9 cellular contexts compared by ENCODE assay signal in genomic region chr12:82527165-82527780, GRCh38.
DNase-seq lines count a peak whose midpoint lies in the region; FAIRE-seq and TF ChIP-seq lines count a peak whose summit lies in the region.
"Had no signal": no experiment of that assay in that cellular context is flagged by ENCODE, and none has a peak within 500 bp of the region (broad histone marks: within the 10 kb centered on the region; RNA-seq: fewer than 3 reads in every experiment).

No MANE protein-coding gene starts in this region.

- H3K4me1 Mint-ChIP-seq in neural crest cell = no peaks in the 10 kb centered on the region
- H3K4me1 Mint-ChIP-seq: memory B cell had no signal

- H3F3A ChIP-seq in MM.1S (ENCODE audit: insufficient read depth, low read length) = no peaks in the 10 kb centered on the region

- TF ChIP-seq CTCF in MM.1S (IDR thresholded peaks at IDR 0.05; ENCODE audit: low read length) (peak; percentile 88), endothelial cell of umbilical vein (IDR thresholded peaks at IDR 0.05; ENCODE audit: extremely low read depth in 1 of 2, insufficient read depth in 1 of 2, low read depth in 1 of 2, low read length in 2 of 2) (peak; percentile 70 to 72), neural crest cell (conservative IDR thresholded peaks at IDR 0.05) (peak; percentile 96)

- no peaks in the 10 kb centered on the region for H3K36me3 Mint-ChIP-seq in neural crest cell (ENCODE audit: low read depth)
- H3K36me3 Mint-ChIP-seq: memory B cell had no signal

- peaks cover 10% of the 10 kb centered on the region for H3K27me3 Mint-ChIP-seq in neural crest cell (ENCODE audit: low read depth)
- H3K27me3 Mint-ChIP-seq: memory B cell had no signal

- dilution Hi-C loops in endothelial cell of umbilical vein (cut with MboI; ENCODE audit: extremely low pct_ligation_motif_present, low sequenced_read_pairs) = no loop called here

- H3K79me2 ChIP-seq in MM.1S (ENCODE audit: low read length) (no peaks in the 10 kb centered on the region), endothelial cell of umbilical vein (ENCODE audit: control insufficient read depth, insufficient read depth, low read length) (no peaks in the 10 kb centered on the region)

- H3K27ac ChIP-seq in MM.1S (ENCODE audit: low read length) (no peak overlapping the region), SJCRH30 (no peak overlapping the region), endothelial cell of umbilical vein (ENCODE audit: insufficient read depth, low read depth, low read length) (no peak overlapping the region)

- no peak overlapping the region for H3K27ac Mint-ChIP-seq in neural crest cell (ENCODE audit: unreplicated experiment)
- H3K27ac Mint-ChIP-seq: memory B cell had no signal

- H2AFZ ChIP-seq in MM.1S (ENCODE audit: low read length) (no peak overlapping the region), endothelial cell of umbilical vein (ENCODE audit: low read depth, low read length) (no peak overlapping the region)

- H3K9me2 ChIP-seq in MM.1S (replicated peaks; ENCODE audit: insufficient read depth, low read length) = no peaks in the 10 kb centered on the region

- no peaks in the 10 kb centered on the region for H3K9me3 Mint-ChIP-seq in neural crest cell
- H3K9me3 Mint-ChIP-seq: memory B cell had no signal

- peak; percentile 84 for FAIRE-seq in endothelial cell of umbilical vein (lab: Jason Lieb, UNC)

- H4K20me1 ChIP-seq in MM.1S (ENCODE audit: insufficient read depth, low read length) (no peaks in the 10 kb centered on the region), endothelial cell of umbilical vein (replicated peaks; ENCODE audit: control insufficient read depth, extremely low read depth, insufficient read depth, low read length) (no peaks in the 10 kb centered on the region)

- no peaks in the 10 kb centered on the region for H3K9me1 ChIP-seq in endothelial cell of umbilical vein (replicated peaks; ENCODE audit: control insufficient read depth, extremely low read depth, insufficient read depth, low read length)

- H3K9me3 ChIP-seq in MM.1S (replicated peaks; ENCODE audit: insufficient read depth, low read length) = no peaks in the 10 kb centered on the region
- H3K9me3 ChIP-seq in SJCRH30 (replicated peaks) = no peaks in the 10 kb centered on the region
- no peaks in the 10 kb centered on the region for H3K9me3 ChIP-seq in endothelial cell of umbilical vein (replicated peaks; ENCODE audit: control insufficient read depth, insufficient read depth, low read length)

- intact Hi-C loops in endothelial cell of umbilical vein (cut with micrococcal nuclease) = loop anchor here (1.0 kb wide), 5 partner anchors 101 to 1976 kb away; no protein-coding TSS in a partner anchor

- no TSS peak for BruUV-seq in endothelial cell of umbilical vein (replicated peaks; lab: Mats Ljungman, UMichigan)

- TF ChIP-seq POLR2A in endothelial cell of umbilical vein (IDR thresholded peaks at IDR 0.05; ENCODE audit: low read depth, low read length) = no peak

- H3K4me2 ChIP-seq in MM.1S (ENCODE audit: low read depth, low read length) (no peak overlapping the region), endothelial cell of umbilical vein (ENCODE audit: insufficient read depth, low read length) (no peak overlapping the region)

- H3K36me3 ChIP-seq in H7 (replicated peaks; ENCODE audit: control insufficient read depth, insufficient read depth, low read length) (no peaks in the 10 kb centered on the region), MM.1S (replicated peaks; ENCODE audit: insufficient read depth, low read length) (no peaks in the 10 kb centered on the region), SJCRH30 (no peaks in the 10 kb centered on the region), endothelial cell of umbilical vein (ENCODE audit: control insufficient read depth in 2 of 2, extremely low read depth in 1 of 2, insufficient read depth in 2 of 2, low read length in 2 of 2) (no peaks in the 10 kb centered on the region)

- H3K4me3 Mint-ChIP-seq in neural crest cell = no peak overlapping the region
- H3K4me3 Mint-ChIP-seq: memory B cell had no signal

- no peaks in the 10 kb centered on the region for H3K4me1 ChIP-seq in MM.1S (ENCODE audit: low read length)
- H3K4me1 ChIP-seq in SJCRH30 = no peaks in the 10 kb centered on the region
- no peaks in the 10 kb centered on the region for H3K4me1 ChIP-seq in endothelial cell of umbilical vein (ENCODE audit: control insufficient read depth, extremely low read depth, insufficient read depth, low read length)

- DNase-seq in stimulated activated CD4-positive, alpha-beta T cell treated with anti-CD3 and anti-CD28 coated beads, Interleukin-2, amount 100 ng/mL, for 24 hours = peak; percentile 1 to 17
- DNase-seq in stimulated activated CD4-positive, alpha-beta T cell treated with anti-CD3 and anti-CD28 coated beads, Interleukin-1b, Interleukin-23, amount 100 ng/mL, for 48 hours = no peak
- peak; percentile 3 for DNase-seq in H7
- peak; percentile 66 for DNase-seq in MM.1S
- peak; percentile 22 to 75 for DNase-seq in SJCRH30
- peak; percentile 69 for DNase-seq in endothelial cell of umbilical vein (ENCODE audit: low read depth, low spot score)
- DNase-seq in neural crest cell (ENCODE audit: low read depth, low spot score) = peak; percentile 48
- DNase-seq in activated CD4-positive, CD25-positive, alpha-beta regulatory T cell treated with anti-CD3 and anti-CD28 coated beads, Interleukin-2, amount 50 U/mL, for 72 hours = no peak

- POLR2A ChIA-PET in endothelial cell of umbilical vein (lab: Charles Lee) = no interaction called here

- H3K4me3 ChIP-seq in H7 (ENCODE audit: insufficient read depth, low read depth, low read length) (no peak overlapping the region), MM.1S (ENCODE audit: low read length) (no peak overlapping the region), SJCRH30 (no peak overlapping the region), endothelial cell of umbilical vein (replicated peaks in 1 of 3; ENCODE audit: insufficient read depth in 1 of 3, low read depth in 1 of 3, low read length in 3 of 3) (no peak overlapping the region)

- H3K27me3 ChIP-seq in H7 (ENCODE audit: control insufficient read depth, insufficient read depth, low read length) (no peaks in the 10 kb centered on the region), MM.1S (replicated peaks; ENCODE audit: insufficient read depth, low read length) (no peaks in the 10 kb centered on the region), SJCRH30 (no peaks in the 10 kb centered on the region), endothelial cell of umbilical vein (ENCODE audit: control insufficient read depth in 2 of 2, insufficient read depth in 2 of 2, low read length in 2 of 2) (no peaks in the 10 kb centered on the region)

- CTCF ChIA-PET in endothelial cell of umbilical vein (lab: Charles Lee) = interaction anchor here (0.6 to 2.0 kb wide), 14 partner anchors 9 to 1976 kb away, joined by 3 to 11 read pairs (median 4); partner anchors contain the start of gene TMTC2

- H3K9ac ChIP-seq in MM.1S (ENCODE audit: low read length) = no peak overlapping the region
- H3K9ac ChIP-seq in endothelial cell of umbilical vein (replicated peaks; ENCODE audit: extremely low read depth, insufficient read depth, low read length) = no peak overlapping the region

TF ChIP-seq in endothelial cell of umbilical vein, 7 proteins besides CTCF, POLR2A, EP300 and RAD21:
- TF ChIP-seq GATA2 (IDR thresholded peaks at IDR 0.05; ENCODE audit: insufficient read depth, insufficient read length, low read depth, low read length) (no peak), EZH2 (IDR thresholded peaks at IDR 0.05; ENCODE audit: borderline replicate concordance, low read depth, low read length, severe bottlenecking) (no peak), FOS (IDR thresholded peaks at IDR 0.05; ENCODE audit: borderline replicate concordance, insufficient read depth, low read length) (no peak), MYC (IDR thresholded peaks at IDR 0.05; ENCODE audit: low read depth, low read length) (no peak), JUN (IDR thresholded peaks at IDR 0.05; ENCODE audit: borderline replicate concordance, insufficient read depth, insufficient read length, low read depth) (no peak), MAX (IDR thresholded peaks at IDR 0.05; ENCODE audit: insufficient read depth, insufficient read length) (no peak), POLR2AphosphoS5 (IDR thresholded peaks at IDR 0.05; ENCODE audit: insufficient read depth, low read depth, low read length) (no peak)

Comparison
In these comparisons a context has a peak if more than half of its experiments do, and no peak if none do; other contexts are left out.
1. DNase-seq: peak in stimulated activated CD4-positive, alpha-beta T cell treated with anti-CD3 and anti-CD28 coated beads, Interleukin-2, amount 100 ng/mL, for 24 hours (2 of 2), H7 (single experiment), MM.1S (single experiment), SJCRH30 (2 of 2), endothelial cell of umbilical vein (single experiment) and neural crest cell (single experiment); none in stimulated activated CD4-positive, alpha-beta T cell treated with anti-CD3 and anti-CD28 coated beads, Interleukin-1b, Interleukin-23, amount 100 ng/mL, for 48 hours (single experiment) and activated CD4-positive, CD25-positive, alpha-beta regulatory T cell treated with anti-CD3 and anti-CD28 coated beads, Interleukin-2, amount 50 U/mL, for 72 hours (single experiment).
2. Peak in every context shown above with its lines, with median percentiles within 50 percentile points of each other: CTCF ChIP-seq.